8 cellular contexts compared by ENCODE assay signal in genomic region chr10:86402283-86402931, GRCh38. TPM values are rescaled to one million over a fixed set of nuclear protein-coding genes. Genes with fewer than 3 reads are reported as not detected.
A peak's percentile ranks its signal among the peaks of the same experiment; 100 is the strongest.
DNase-seq lines count a peak whose midpoint lies in the region; ATAC-seq lines count a peak whose summit lies in the region.
"Had no signal": no experiment of that assay in that cellular context is flagged by ENCODE, and none has a peak within 500 bp of the region (broad histone marks: within the 10 kb centered on the region; RNA-seq: fewer than 3 reads in every experiment).

No MANE protein-coding gene starts in this region.

- H3K27ac ChIP-seq in HUES64 (ENCODE audit: low read depth, low read length): no peak overlapping the region

- no peaks in the 10 kb centered on the region for H3K9me3 ChIP-seq in HUES64 (ENCODE audit: insufficient read depth, low read depth, low read length)

- H3K9me3 Mint-ChIP-seq in effector memory CD8-positive, alpha-beta T cell: no peaks in the 10 kb centered on the region

- H3K4me1 ChIP-seq in HUES64 (ENCODE audit: insufficient read depth, low read length): peaks cover 10% of the 10 kb centered on the region; the same call in 1 of the 2 replicates

- H3K36me3 ChIP-seq in HUES64 (ENCODE audit: insufficient read depth, low read length): no peaks in the 10 kb centered on the region

- H3K27me3 Mint-ChIP-seq in effector memory CD8-positive, alpha-beta T cell: peaks cover 5 to 7% of the 10 kb centered on the region in 2 donors

- no peak overlapping the region for H3K27ac Mint-ChIP-seq in effector memory CD8-positive, alpha-beta T cell

- peak overlapping the region; percentile 83 to 85 for H3K4me3 Mint-ChIP-seq in effector memory CD8-positive, alpha-beta T cell

- peaks cover 48% of the 10 kb centered on the region for H3K27me3 ChIP-seq in HUES64 (ENCODE audit: insufficient read depth, low read length)

- no peak for ATAC-seq in effector memory CD8-positive, alpha-beta T cell (replicated peaks)
- no peak for ATAC-seq in GM21723 (IDR thresholded peaks at IDR 0.05; ENCODE audit: unreplicated experiment)
- ATAC-seq in GM21619 (IDR thresholded peaks at IDR 0.05; ENCODE audit: unreplicated experiment): no peak
- ATAC-seq in HG02840 (IDR thresholded peaks at IDR 0.05; ENCODE audit: low FRiP score, unreplicated experiment): no peak

- peaks cover 7 to 8% of the 10 kb centered on the region in 2 donors for H3K4me1 Mint-ChIP-seq in effector memory CD8-positive, alpha-beta T cell (ENCODE audit: low read depth in 2 of 2)

- DNase-seq in DMS153 (lab: John Stamatoyannopoulos, UW) (peak; percentile 3), putamen (ENCODE audit: low spot score) (peak; percentile 31)
- DNase-seq in effector memory CD8-positive, alpha-beta T cell: no peak
- DNase-seq: NCI-H446 had no signal

- 18% methylated on average over 18 of the region's 18 CpGs for WGBS in HUES64

- H3K9ac ChIP-seq in HUES64 (ENCODE audit: low read depth, low read length): no peak overlapping the region

- peaks cover 6% of the 10 kb centered on the region for H3K36me3 Mint-ChIP-seq in effector memory CD8-positive, alpha-beta T cell (ENCODE audit: insufficient read depth)

- peak overlapping the region; percentile 71 for H3K4me3 ChIP-seq in HUES64 (ENCODE audit: low read length)

RNA-seq across cellular contexts. Expression of gene GRID1, which starts 35.8 kb away (rescaled TPM):
- polyA plus RNA-seq in HUES64 (2013, experiment 1 of 2): 0.40 TPM
- polyA plus RNA-seq in HUES64 (2013, experiment 2 of 2): 0.19 TPM

Comparison
In these comparisons a context has a peak if more than half of its experiments do, and no peak if none do; other contexts are left out.
1. DNase-seq: peak in DMS153 (single experiment) and putamen (single experiment); none in effector memory CD8-positive, alpha-beta T cell (0 of 3).